In genomic region chr16:74562117-74562516, GRCh38 we compare ENCODE assay signal across 23 cellular contexts. TPM values are rescaled to one million over a fixed set of nuclear protein-coding genes. Genes with fewer than 3 reads are reported as not detected.
DNase-seq lines count a peak whose midpoint lies in the region; ATAC-seq, FAIRE-seq and TF ChIP-seq lines count a peak whose summit lies in the region.
"Had no signal": no experiment of that assay in that cellular context is flagged by ENCODE, and none has a peak within 500 bp of the region (broad histone marks: within the 10 kb centered on the region; RNA-seq: fewer than 3 reads in every experiment).

No MANE protein-coding gene starts in this region.

- no peaks in the 10 kb centered on the region for H3K27me3 Mint-ChIP-seq in activated T-cell treated with anti-CD3 and anti-CD28 coated beads, Interleukin-2, amount 50 U/mL, for 24 hours
- no peaks in the 10 kb centered on the region for H3K27me3 Mint-ChIP-seq in activated T-helper 17 cell treated with anti-CD3 and anti-CD28 coated beads, Interleukin-2, amount 50 U/mL, for 72 hours

- TF ChIP-seq CTCF in psoas muscle (IDR thresholded peaks at IDR 0.05), result no peak

- no peak overlapping the region for H3K4me3 ChIP-seq in psoas muscle

- H3K27me3 ChIP-seq in psoas muscle (ENCODE audit: insufficient read depth in 3 of 3, low read length in 2 of 3), result no peaks in the 10 kb centered on the region

- H3K36me3 ChIP-seq in psoas muscle (ENCODE audit: insufficient read depth in 1 of 2, low read depth in 1 of 2), result no peaks in the 10 kb centered on the region

- peaks cover 87% of the 10 kb centered on the region for H3K4me1 Mint-ChIP-seq in activated T-cell treated with anti-CD3 and anti-CD28 coated beads, Interleukin-2, amount 50 U/mL, for 24 hours (ENCODE audit: low read depth)
- peaks cover 51% of the 10 kb centered on the region for H3K4me1 Mint-ChIP-seq in activated T-helper 17 cell treated with anti-CD3 and anti-CD28 coated beads, Interleukin-2, amount 50 U/mL, for 72 hours

- H3K27ac ChIP-seq in psoas muscle, result peak overlapping the region; percentile 12
- H3K27ac ChIP-seq: RWPE1 had no signal

- no peak for TF ChIP-seq POLR2A in GM12891 (IDR thresholded peaks at IDR 0.05; ENCODE audit: low read depth, low read length)

- H3K27ac Mint-ChIP-seq in activated T-cell treated with anti-CD3 and anti-CD28 coated beads, Interleukin-2, amount 50 U/mL, for 24 hours, result peak overlapping the region; percentile 57
- H3K27ac Mint-ChIP-seq in activated T-helper 17 cell treated with anti-CD3 and anti-CD28 coated beads, Interleukin-2, amount 50 U/mL, for 72 hours, result no peak overlapping the region

- intact Hi-C loops in psoas muscle (cut with DNase I), result no loop called here

- H3K4me3 Mint-ChIP-seq in activated T-cell treated with anti-CD3 and anti-CD28 coated beads, Interleukin-2, amount 50 U/mL, for 24 hours, result no peak overlapping the region
- H3K4me3 Mint-ChIP-seq in activated T-helper 17 cell treated with anti-CD3 and anti-CD28 coated beads, Interleukin-2, amount 50 U/mL, for 72 hours, result no peak overlapping the region

- ATAC-seq in activated T-helper 17 cell treated with anti-CD3 and anti-CD28 coated beads, Interleukin-2, amount 50 U/mL, for 72 hours (replicated peaks), result peak; percentile 55
- ATAC-seq in psoas muscle (no peak), HG03135 (IDR thresholded peaks at IDR 0.05; ENCODE audit: unreplicated experiment) (no peak), HG03457 (IDR thresholded peaks at IDR 0.05; ENCODE audit: unreplicated experiment) (no peak)
- ATAC-seq: HepG2, PC-3 had no signal

- DNase-seq in activated T-cell treated with anti-CD3 and anti-CD28 coated beads, Interleukin-2, amount 50 U/mL, for 24 hours, result no peak
- DNase-seq in activated T-cell treated with anti-CD3 and anti-CD28 coated beads for 4 hours (no peak), GM12891 (ENCODE audit: insufficient read length, low spot score) (no peak), psoas muscle (no peak), C1 segment of cervical spinal cord (lab: John Stamatoyannopoulos, UW) (no peak)
- DNase-seq: COR-L47, DMS 273 treated with DMSO at 0.1 percent for 48 hours, DND-41, GOT3, KBM-7, NCI-H1436, NCI-H1930, NCI-H226, NCI-H524, NCI-H82, PC-3 had no signal

- FAIRE-seq in GM12891 (lab: Jason Lieb, UNC), result peak; percentile 47
- FAIRE-seq: A204.1, G401.6, HepG2 had no signal

- peaks cover 37% of the 10 kb centered on the region for H3K4me1 ChIP-seq in psoas muscle

- no peaks in the 10 kb centered on the region for H3K9me3 ChIP-seq in psoas muscle

- WGBS in psoas muscle, 3 donors, result 89 to 97% (median 90%) methylated on average over 1 of the region's 1 CpG

- H3K9me3 Mint-ChIP-seq in activated T-cell treated with anti-CD3 and anti-CD28 coated beads, Interleukin-2, amount 50 U/mL, for 24 hours, result no peaks in the 10 kb centered on the region
- H3K9me3 Mint-ChIP-seq in activated T-helper 17 cell treated with anti-CD3 and anti-CD28 coated beads, Interleukin-2, amount 50 U/mL, for 72 hours, result no peaks in the 10 kb centered on the region

- H3K36me3 Mint-ChIP-seq in activated T-cell treated with anti-CD3 and anti-CD28 coated beads, Interleukin-2, amount 50 U/mL, for 24 hours (ENCODE audit: low read depth), result peaks cover 18% of the 10 kb centered on the region
- H3K36me3 Mint-ChIP-seq in activated T-helper 17 cell treated with anti-CD3 and anti-CD28 coated beads, Interleukin-2, amount 50 U/mL, for 72 hours (ENCODE audit: low read depth), result peaks cover 18% of the 10 kb centered on the region

TF ChIP-seq in GM12891, 5 proteins besides CTCF, POLR2A, EP300 and RAD21:
- TF ChIP-seq POU2F2 (IDR thresholded peaks at IDR 0.05; ENCODE audit: low read depth, low read length) (no peak), TAF1 (IDR thresholded peaks at IDR 0.05; ENCODE audit: low read depth, low read length) (no peak), SPI1 (IDR thresholded peaks at IDR 0.05; ENCODE audit: low read depth, low read length) (no peak), PAX5 (IDR thresholded peaks at IDR 0.05; ENCODE audit: insufficient read depth, low read length, severe bottlenecking) (no peak), POLR2AphosphoS5 (IDR thresholded peaks at IDR 0.05; ENCODE audit: low read depth, low read length) (no peak)

RNA-seq across cellular contexts. Expression of gene GLG1, which starts 44.8 kb away (rescaled TPM):
- 24.9 TPM for polyA plus RNA-seq in GM12891 (2012; ENCODE audit: low read depth, missing spikeins)
- total RNA-seq in activated T-helper 17 cell treated with anti-CD3 and anti-CD28 coated beads, Interleukin-2, amount 50 U/mL, for 72 hours, result 10 to 100 TPM; 62.6 to 74.1 TPM
- 100 to 1,000 TPM in 1 of 4 donors, 10 to 100 TPM in 3; 60.1 to 107 (median 76.5) TPM for total RNA-seq in psoas muscle
- 10 to 100 TPM; 19.7 to 57.6 (median 24.6) TPM for polyA plus RNA-seq in psoas muscle
